In the genomic region with DNA sequence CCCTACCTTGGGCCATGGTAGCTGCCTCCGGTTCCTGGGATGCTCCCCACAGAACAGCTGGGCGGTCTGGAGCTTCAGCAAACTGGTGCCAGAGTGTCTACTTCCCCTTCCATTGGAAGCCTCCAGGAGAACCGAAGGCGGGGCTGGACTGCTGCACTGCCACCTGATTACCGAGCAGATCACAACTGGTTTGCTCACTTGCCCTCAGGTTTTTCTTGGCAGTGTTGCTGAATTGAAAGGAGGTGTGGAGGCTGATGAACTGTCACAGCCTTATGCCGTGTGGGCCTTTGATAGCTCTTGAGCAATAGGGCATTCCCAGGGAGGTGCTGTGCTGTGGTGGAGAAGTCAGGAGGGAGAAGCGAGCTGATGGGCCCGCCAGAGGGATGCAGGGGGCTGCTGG, we compare ENCODE assay signal across 19 cellular contexts. TPM values are rescaled to one million over a fixed set of nuclear protein-coding genes. Genes with fewer than 3 reads are reported as not detected.
DNase-seq lines count a peak whose midpoint lies in the region; ATAC-seq, FAIRE-seq and TF ChIP-seq lines count a peak whose summit lies in the region.
"Had no signal": no experiment of that assay in that cellular context is flagged by ENCODE, and none has a peak within 500 bp of the region (broad histone marks: within the 10 kb centered on the region; RNA-seq: fewer than 3 reads in every experiment).

A gene with protein sequence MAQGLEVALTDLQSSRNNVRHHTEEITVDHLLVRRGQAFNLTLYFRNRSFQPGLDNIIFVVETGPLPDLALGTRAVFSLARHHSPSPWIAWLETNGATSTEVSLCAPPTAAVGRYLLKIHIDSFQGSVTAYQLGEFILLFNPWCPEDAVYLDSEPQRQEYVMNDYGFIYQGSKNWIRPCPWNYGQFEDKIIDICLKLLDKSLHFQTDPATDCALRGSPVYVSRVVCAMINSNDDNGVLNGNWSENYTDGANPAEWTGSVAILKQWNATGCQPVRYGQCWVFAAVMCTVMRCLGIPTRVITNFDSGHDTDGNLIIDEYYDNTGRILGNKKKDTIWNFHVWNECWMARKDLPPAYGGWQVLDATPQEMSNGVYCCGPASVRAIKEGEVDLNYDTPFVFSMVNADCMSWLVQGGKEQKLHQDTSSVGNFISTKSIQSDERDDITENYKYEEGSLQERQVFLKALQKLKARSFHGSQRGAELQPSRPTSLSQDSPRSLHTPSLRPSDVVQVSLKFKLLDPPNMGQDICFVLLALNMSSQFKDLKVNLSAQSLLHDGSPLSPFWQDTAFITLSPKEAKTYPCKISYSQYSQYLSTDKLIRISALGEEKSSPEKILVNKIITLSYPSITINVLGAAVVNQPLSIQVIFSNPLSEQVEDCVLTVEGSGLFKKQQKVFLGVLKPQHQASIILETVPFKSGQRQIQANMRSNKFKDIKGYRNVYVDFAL (minus strand): TSS at position 95 of the 400 bp plus-strand sequence. CDS start 79 bp downstream, at position 16.

- peaks cover 2% of the 10 kb centered on the region for H3K27me3 ChIP-seq in bronchial epithelial cell (ENCODE audit: control insufficient read depth, insufficient read depth, low read length)

- DNase-seq in NCI-H2196 (lab: John Stamatoyannopoulos, UW; ENCODE audit: unreplicated experiment): peak; percentile 7
- DNase-seq in NCI-H2196 treated with DMSO at 0.1 percent for 48 hours (lab: John Stamatoyannopoulos, UW; ENCODE audit: unreplicated experiment): no peak
- DNase-seq in bronchial epithelial cell (ENCODE audit: low read depth): peak; percentile 79
- peak; percentile 78 for DNase-seq in mesenteric fat pad (ENCODE audit: low spot score)
- peak; percentile 60 for DNase-seq in type B pancreatic cell (ENCODE audit: extremely low spot score, unreplicated experiment)
- no peak for DNase-seq in CD1c-positive myeloid dendritic cell (ENCODE audit: extremely low spot score)
- DNase-seq: activated CD4-positive, CD25-positive, alpha-beta regulatory T cell; C1 segment of cervical spinal cord; DMS79; foreskin fibroblast; HCEC 1CT; NCI-H2081 treated with DMSO at 0.1 percent for 48 hours; stimulated activated CD4-positive, alpha-beta T cell treated with anti-CD3 and anti-CD28 coated beads, Interleukin-4, amount 100 ng/mL, for 4 hours; trophoblast cell had no signal

- no peaks in the 10 kb centered on the region for H3K4me1 Mint-ChIP-seq in type B pancreatic cell (ENCODE audit: unreplicated experiment)
- H3K4me1 Mint-ChIP-seq: activated T-helper 17 cell treated with anti-CD3 and anti-CD28 coated beads, Interleukin-2, amount 50 U/mL, for 72 hours had no signal

- no peaks in the 10 kb centered on the region for H3K36me3 Mint-ChIP-seq in type B pancreatic cell

- H3K9me3 Mint-ChIP-seq in type B pancreatic cell: no peaks in the 10 kb centered on the region
- H3K9me3 Mint-ChIP-seq: activated T-helper 17 cell treated with anti-CD3 and anti-CD28 coated beads, Interleukin-2, amount 50 U/mL, for 72 hours had no signal

- peak within 1 kb of the TSS; percentile 13 for H3K4me3 Mint-ChIP-seq in type B pancreatic cell
- H3K4me3 Mint-ChIP-seq: activated T-helper 17 cell treated with anti-CD3 and anti-CD28 coated beads, Interleukin-2, amount 50 U/mL, for 72 hours had no signal

- peak within 1 kb of the TSS; percentile 83 for H3K27ac Mint-ChIP-seq in type B pancreatic cell
- H3K27ac Mint-ChIP-seq: activated T-helper 17 cell treated with anti-CD3 and anti-CD28 coated beads, Interleukin-2, amount 50 U/mL, for 72 hours had no signal

- H3K36me3 ChIP-seq in bronchial epithelial cell (ENCODE audit: control insufficient read depth, insufficient read depth, low read length): no peaks in the 10 kb centered on the region

- peak; percentile 92 for FAIRE-seq in bronchial epithelial cell (lab: Jason Lieb, UNC)

- H3K27me3 Mint-ChIP-seq in type B pancreatic cell: peaks cover 62% of the 10 kb centered on the region

- TF ChIP-seq CTCF in bronchial epithelial cell (IDR thresholded peaks at IDR 0.05; ENCODE audit: insufficient read depth, low read length, severe bottlenecking): no peak
- TF ChIP-seq CTCF in type B pancreatic cell (conservative IDR thresholded peaks at IDR 0.05): no peak

- no peak within 1 kb of the TSS for H3K4me3 ChIP-seq in bronchial epithelial cell (ENCODE audit: low read depth, low read length)

- ATAC-seq in GM19351 (IDR thresholded peaks at IDR 0.05; ENCODE audit: unreplicated experiment) (no peak), HG02763 (IDR thresholded peaks at IDR 0.05; ENCODE audit: unreplicated experiment) (no peak)
- ATAC-seq: activated T-helper 17 cell treated with anti-CD3 and anti-CD28 coated beads, Interleukin-2, amount 50 U/mL, for 72 hours; sciatic nerve had no signal

RNA-seq across cellular contexts. Expression of the gene that starts here (rescaled TPM):
- under 0.01 and 1.8 TPM in 2 replicates for total RNA-seq in bronchial epithelial cell
- total RNA-seq in mesenteric fat pad: 0.45 TPM
- total RNA-seq in type B pancreatic cell (ENCODE audit: low replicate concordance): 0.22 and 0.71 TPM in 2 replicates
- total RNA-seq: A172, sciatic nerve had no signal

Comparison
In these comparisons a context has a peak if more than half of its experiments do, and no peak if none do; other contexts are left out.
1. DNase-seq: peak in NCI-H2196 (single experiment) and bronchial epithelial cell (single experiment); none in NCI-H2196 treated with DMSO at 0.1 percent for 48 hours (single experiment) and CD1c-positive myeloid dendritic cell (single experiment).
2. Peak in DNase-seq in mesenteric fat pad; RNA of the gene not detected or under 1 TPM.
3. Peak in DNase-seq in type B pancreatic cell; RNA of the gene not detected or under 1 TPM.